In the genomic region with DNA sequence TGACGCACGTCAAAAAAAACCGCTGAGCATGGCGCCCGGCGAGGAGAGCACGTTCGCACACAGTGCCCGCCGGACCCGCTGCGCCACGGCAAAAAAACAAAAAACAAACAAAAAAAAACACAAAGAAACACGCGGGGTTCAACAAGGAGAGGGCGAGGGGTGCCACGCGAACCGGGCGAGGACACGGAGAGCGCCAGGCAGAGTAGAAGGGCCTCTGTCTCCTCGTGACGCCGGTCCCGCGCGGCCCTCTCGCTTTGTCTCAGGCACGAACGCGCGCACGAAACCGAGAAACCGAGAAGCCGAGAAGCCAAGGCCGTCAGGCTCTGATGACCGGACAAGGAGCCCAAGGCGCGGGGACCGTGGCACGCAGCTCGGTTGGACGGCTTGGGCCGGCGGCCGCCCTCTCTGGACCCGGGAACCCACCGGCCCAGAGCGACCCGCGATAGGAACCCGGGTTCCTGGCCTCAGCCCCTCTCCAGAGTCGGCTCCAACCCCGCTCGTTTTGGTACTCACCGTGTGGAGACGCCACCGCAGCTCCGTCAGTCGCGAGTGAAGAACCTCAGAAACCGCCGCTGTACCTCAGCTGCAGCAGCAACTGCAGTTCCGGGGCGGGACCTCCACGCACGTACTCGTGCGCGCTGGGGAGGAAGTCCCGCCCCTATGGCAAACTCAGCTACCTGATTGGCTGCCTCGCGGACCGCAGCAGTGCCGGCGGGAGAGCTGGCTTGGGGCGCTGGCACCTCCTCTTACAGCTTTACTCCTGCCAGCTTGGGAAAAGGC, we compare ENCODE assay signal across 1 cellular context.
TF ChIP-seq lines count a peak whose summit lies in the region.

A gene with protein sequence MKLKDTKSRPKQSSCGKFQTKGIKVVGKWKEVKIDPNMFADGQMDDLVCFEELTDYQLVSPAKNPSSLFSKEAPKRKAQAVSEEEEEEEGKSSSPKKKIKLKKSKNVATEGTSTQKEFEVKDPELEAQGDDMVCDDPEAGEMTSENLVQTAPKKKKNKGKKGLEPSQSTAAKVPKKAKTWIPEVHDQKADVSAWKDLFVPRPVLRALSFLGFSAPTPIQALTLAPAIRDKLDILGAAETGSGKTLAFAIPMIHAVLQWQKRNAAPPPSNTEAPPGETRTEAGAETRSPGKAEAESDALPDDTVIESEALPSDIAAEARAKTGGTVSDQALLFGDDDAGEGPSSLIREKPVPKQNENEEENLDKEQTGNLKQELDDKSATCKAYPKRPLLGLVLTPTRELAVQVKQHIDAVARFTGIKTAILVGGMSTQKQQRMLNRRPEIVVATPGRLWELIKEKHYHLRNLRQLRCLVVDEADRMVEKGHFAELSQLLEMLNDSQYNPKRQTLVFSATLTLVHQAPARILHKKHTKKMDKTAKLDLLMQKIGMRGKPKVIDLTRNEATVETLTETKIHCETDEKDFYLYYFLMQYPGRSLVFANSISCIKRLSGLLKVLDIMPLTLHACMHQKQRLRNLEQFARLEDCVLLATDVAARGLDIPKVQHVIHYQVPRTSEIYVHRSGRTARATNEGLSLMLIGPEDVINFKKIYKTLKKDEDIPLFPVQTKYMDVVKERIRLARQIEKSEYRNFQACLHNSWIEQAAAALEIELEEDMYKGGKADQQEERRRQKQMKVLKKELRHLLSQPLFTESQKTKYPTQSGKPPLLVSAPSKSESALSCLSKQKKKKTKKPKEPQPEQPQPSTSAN (minus strand): TSS at position 597 of the 780 bp plus-strand sequence. CDS start 1,460 bp downstream, outside the sequence.
A gene with protein sequence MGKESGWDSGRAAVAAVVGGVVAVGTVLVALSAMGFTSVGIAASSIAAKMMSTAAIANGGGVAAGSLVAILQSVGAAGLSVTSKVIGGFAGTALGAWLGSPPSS (plus strand): TSS at position 705 of the 780 bp plus-strand sequence. CDS start 15,628 bp downstream, outside the sequence.

TF ChIP-seq in HepG2, 621 proteins besides CTCF, POLR2A, EP300 and RAD21 (continued from another document and continues in another):
- TF ChIP-seq, protein P1, sequence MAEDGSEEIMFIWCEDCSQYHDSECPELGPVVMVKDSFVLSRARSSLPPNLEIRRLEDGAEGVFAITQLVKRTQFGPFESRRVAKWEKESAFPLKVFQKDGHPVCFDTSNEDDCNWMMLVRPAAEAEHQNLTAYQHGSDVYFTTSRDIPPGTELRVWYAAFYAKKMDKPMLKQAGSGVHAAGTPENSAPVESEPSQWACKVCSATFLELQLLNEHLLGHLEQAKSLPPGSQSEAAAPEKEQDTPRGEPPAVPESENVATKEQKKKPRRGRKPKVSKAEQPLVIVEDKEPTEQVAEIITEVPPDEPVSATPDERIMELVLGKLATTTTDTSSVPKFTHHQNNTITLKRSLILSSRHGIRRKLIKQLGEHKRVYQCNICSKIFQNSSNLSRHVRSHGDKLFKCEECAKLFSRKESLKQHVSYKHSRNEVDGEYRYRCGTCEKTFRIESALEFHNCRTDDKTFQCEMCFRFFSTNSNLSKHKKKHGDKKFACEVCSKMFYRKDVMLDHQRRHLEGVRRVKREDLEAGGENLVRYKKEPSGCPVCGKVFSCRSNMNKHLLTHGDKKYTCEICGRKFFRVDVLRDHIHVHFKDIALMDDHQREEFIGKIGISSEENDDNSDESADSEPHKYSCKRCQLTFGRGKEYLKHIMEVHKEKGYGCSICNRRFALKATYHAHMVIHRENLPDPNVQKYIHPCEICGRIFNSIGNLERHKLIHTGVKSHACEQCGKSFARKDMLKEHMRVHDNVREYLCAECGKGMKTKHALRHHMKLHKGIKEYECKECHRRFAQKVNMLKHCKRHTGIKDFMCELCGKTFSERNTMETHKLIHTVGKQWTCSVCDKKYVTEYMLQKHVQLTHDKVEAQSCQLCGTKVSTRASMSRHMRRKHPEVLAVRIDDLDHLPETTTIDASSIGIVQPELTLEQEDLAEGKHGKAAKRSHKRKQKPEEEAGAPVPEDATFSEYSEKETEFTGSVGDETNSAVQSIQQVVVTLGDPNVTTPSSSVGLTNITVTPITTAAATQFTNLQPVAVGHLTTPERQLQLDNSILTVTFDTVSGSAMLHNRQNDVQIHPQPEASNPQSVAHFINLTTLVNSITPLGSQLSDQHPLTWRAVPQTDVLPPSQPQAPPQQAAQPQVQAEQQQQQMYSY (CRISPR knock-in tag; IDR thresholded peaks at IDR 0.05) = no peak
- TF ChIP-seq KDM6A (CRISPR knock-in tag; IDR thresholded peaks at IDR 0.05; ENCODE audit: low read depth) = no peak
- TF ChIP-seq, protein P2, sequence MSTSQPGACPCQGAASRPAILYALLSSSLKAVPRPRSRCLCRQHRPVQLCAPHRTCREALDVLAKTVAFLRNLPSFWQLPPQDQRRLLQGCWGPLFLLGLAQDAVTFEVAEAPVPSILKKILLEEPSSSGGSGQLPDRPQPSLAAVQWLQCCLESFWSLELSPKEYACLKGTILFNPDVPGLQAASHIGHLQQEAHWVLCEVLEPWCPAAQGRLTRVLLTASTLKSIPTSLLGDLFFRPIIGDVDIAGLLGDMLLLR (CRISPR knock-in tag; IDR thresholded peaks at IDR 0.05) = no peak
- no peak for TF ChIP-seq ZSCAN25 (CRISPR knock-in tag; IDR thresholded peaks at IDR 0.05)
- no peak for TF ChIP-seq ZNF557 (CRISPR knock-in tag; IDR thresholded peaks at IDR 0.05)
- TF ChIP-seq, protein P3, sequence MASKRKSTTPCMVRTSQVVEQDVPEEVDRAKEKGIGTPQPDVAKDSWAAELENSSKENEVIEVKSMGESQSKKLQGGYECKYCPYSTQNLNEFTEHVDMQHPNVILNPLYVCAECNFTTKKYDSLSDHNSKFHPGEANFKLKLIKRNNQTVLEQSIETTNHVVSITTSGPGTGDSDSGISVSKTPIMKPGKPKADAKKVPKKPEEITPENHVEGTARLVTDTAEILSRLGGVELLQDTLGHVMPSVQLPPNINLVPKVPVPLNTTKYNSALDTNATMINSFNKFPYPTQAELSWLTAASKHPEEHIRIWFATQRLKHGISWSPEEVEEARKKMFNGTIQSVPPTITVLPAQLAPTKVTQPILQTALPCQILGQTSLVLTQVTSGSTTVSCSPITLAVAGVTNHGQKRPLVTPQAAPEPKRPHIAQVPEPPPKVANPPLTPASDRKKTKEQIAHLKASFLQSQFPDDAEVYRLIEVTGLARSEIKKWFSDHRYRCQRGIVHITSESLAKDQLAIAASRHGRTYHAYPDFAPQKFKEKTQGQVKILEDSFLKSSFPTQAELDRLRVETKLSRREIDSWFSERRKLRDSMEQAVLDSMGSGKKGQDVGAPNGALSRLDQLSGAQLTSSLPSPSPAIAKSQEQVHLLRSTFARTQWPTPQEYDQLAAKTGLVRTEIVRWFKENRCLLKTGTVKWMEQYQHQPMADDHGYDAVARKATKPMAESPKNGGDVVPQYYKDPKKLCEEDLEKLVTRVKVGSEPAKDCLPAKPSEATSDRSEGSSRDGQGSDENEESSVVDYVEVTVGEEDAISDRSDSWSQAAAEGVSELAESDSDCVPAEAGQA (IDR thresholded peaks at IDR 0.05; ENCODE audit: low read depth) = 0 out of 2 replicates have a peak, but pooled peaks have one; percentile 53
- TF ChIP-seq, protein P3 (CRISPR knock-in tag; IDR thresholded peaks at IDR 0.05; ENCODE audit: borderline replicate concordance) = no peak
- peak; percentile 69 for TF ChIP-seq ZFX (CRISPR knock-in tag; IDR thresholded peaks at IDR 0.05; ENCODE audit: low read depth)
- TF ChIP-seq, protein P4, sequence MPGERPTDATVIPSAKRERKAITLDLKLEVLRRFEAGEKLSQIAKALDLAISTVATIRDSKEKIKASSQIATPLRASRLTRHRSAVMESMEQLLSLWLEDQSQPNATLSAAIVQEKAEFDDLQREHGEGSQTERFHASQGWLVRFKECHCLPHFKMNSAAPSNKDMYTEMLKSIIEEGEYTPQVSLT (CRISPR knock-in tag; IDR thresholded peaks at IDR 0.05; ENCODE audit: borderline replicate concordance, low read depth) = no peak
- no peak; the same call in none of the 2 replicates for TF ChIP-seq HDAC1 (CRISPR knock-in tag; IDR thresholded peaks at IDR 0.05)
- TF ChIP-seq, protein P5, sequence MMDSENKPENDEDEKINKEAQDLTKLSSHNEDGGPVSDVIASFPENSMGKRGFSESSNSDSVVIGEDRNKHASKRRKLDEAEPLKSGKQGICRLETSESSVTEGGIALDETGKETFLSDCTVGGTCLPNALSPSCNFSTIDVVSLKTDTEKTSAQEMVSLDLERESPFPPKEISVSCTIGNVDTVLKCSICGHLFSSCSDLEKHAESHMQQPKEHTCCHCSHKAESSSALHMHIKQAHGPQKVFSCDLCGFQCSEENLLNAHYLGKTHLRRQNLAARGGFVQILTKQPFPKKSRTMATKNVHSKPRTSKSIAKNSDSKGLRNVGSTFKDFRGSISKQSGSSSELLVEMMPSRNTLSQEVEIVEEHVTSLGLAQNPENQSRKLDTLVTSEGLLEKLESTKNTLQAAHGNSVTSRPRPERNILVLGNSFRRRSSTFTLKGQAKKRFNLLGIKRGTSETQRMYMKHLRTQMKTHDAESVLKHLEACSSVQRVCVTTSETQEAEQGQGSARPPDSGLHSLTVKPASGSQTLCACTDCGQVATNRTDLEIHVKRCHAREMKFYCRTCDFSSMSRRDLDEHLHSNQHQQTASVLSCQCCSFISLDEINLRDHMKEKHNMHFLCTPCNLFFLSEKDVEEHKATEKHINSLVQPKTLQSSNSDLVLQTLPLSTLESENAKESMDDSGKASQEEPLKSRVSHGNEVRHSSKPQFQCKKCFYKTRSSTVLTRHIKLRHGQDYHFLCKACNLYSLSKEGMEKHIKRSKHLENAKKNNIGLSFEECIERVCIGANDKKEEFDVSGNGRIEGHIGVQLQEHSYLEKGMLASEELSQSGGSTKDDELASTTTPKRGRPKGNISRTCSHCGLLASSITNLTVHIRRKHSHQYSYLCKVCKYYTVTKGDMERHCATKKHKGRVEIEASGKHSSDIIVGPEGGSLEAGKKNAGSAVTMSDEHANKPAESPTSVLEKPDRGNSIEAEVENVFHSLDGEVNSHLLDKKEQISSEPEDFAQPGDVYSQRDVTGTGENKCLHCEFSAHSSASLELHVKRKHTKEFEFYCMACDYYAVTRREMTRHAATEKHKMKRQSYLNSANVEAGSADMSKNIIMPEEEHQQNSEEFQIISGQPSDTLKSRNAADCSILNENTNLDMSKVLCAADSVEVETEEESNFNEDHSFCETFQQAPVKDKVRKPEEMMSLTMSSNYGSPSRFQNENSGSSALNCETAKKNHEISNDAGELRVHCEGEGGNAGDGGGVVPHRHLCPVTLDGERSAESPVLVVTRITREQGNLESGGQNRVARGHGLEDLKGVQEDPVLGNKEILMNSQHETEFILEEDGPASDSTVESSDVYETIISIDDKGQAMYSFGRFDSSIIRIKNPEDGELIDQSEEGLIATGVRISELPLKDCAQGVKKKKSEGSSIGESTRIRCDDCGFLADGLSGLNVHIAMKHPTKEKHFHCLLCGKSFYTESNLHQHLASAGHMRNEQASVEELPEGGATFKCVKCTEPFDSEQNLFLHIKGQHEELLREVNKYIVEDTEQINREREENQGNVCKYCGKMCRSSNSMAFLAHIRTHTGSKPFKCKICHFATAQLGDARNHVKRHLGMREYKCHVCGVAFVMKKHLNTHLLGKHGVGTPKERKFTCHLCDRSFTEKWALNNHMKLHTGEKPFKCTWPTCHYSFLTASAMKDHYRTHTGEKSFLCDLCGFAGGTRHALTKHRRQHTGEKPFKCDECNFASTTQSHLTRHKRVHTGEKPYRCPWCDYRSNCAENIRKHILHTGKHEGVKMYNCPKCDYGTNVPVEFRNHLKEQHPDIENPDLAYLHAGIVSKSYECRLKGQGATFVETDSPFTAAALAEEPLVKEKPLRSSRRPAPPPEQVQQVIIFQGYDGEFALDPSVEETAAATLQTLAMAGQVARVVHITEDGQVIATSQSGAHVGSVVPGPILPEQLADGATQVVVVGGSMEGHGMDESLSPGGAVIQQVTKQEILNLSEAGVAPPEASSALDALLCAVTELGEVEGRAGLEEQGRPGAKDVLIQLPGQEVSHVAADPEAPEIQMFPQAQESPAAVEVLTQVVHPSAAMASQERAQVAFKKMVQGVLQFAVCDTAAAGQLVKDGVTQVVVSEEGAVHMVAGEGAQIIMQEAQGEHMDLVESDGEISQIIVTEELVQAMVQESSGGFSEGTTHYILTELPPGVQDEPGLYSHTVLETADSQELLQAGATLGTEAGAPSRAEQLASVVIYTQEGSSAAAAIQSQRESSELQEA (CRISPR knock-in tag; IDR thresholded peaks at IDR 0.05; ENCODE audit: not compliant biosample characterization) = no peak
- TF ChIP-seq ETV6 (CRISPR knock-in tag; conservative IDR thresholded peaks at IDR 0.05) = no peak
- TF ChIP-seq ZBTB21 (CRISPR knock-in tag; IDR thresholded peaks at IDR 0.05) = no peak
- TF ChIP-seq HNRNPK (IDR thresholded peaks at IDR 0.05; ENCODE audit: low read depth, low read length, poor library complexity, severe bottlenecking) = no peak
- no peak for TF ChIP-seq NFIC (IDR thresholded peaks at IDR 0.05; ENCODE audit: low read length)
- no peak for TF ChIP-seq REXO4 (CRISPR knock-in tag; IDR thresholded peaks at IDR 0.05; ENCODE audit: borderline replicate concordance)
- no peak for TF ChIP-seq ZNF883 (CRISPR knock-in tag; IDR thresholded peaks at IDR 0.05; ENCODE audit: not compliant biosample characterization)
- no peak for TF ChIP-seq HNF4A (CRISPR knock-in tag; IDR thresholded peaks at IDR 0.05)
- no peak for TF ChIP-seq ZEB1 (IDR thresholded peaks at IDR 0.05; ENCODE audit: insufficient replicate concordance, low read depth)
- peak; percentile 24 for TF ChIP-seq CBX1 (IDR thresholded peaks at IDR 0.05; ENCODE audit: low read depth)
- TF ChIP-seq ZNF652 (CRISPR knock-in tag; IDR thresholded peaks at IDR 0.05; ENCODE audit: borderline replicate concordance, low read depth) = no peak
- TF ChIP-seq, protein P6, sequence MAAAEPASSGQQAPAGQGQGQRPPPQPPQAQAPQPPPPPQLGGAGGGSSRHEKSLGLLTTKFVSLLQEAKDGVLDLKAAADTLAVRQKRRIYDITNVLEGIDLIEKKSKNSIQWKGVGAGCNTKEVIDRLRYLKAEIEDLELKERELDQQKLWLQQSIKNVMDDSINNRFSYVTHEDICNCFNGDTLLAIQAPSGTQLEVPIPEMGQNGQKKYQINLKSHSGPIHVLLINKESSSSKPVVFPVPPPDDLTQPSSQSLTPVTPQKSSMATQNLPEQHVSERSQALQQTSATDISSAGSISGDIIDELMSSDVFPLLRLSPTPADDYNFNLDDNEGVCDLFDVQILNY (CRISPR knock-in tag; conservative IDR thresholded peaks at IDR 0.05) = peak; percentile 92
- TF ChIP-seq HMGA1 (CRISPR knock-in tag; conservative IDR thresholded peaks at IDR 0.05) = no peak
- TF ChIP-seq NFYC (CRISPR knock-in tag; IDR thresholded peaks at IDR 0.05) = peak; percentile 93
- no peak for TF ChIP-seq RFXAP (CRISPR knock-in tag; IDR thresholded peaks at IDR 0.05; ENCODE audit: borderline replicate concordance)
- TF ChIP-seq TEAD2 (CRISPR knock-in tag; IDR thresholded peaks at IDR 0.05) = no peak
